Comparison of ENCODE assay signal across 15 cellular contexts in genomic region chr21:44074315-44074958, GRCh38. TPM values are rescaled to one million over a fixed set of nuclear protein-coding genes. Genes with fewer than 3 reads are reported as not detected.
DNase-seq lines count a peak whose midpoint lies in the region; ATAC-seq and TF ChIP-seq lines count a peak whose summit lies in the region.
"Had no signal": no experiment of that assay in that cellular context is flagged by ENCODE, and none has a peak within 500 bp of the region (broad histone marks: within the 10 kb centered on the region; RNA-seq: fewer than 3 reads in every experiment).

No MANE protein-coding gene starts in this region.

- H3K14ac ChIP-seq in H9 (ENCODE audit: insufficient read depth, low read length), result no peak overlapping the region; the same call in 1 of the 2 replicates

- H3T11ph ChIP-seq in H9 (ENCODE audit: low read length), result no peak overlapping the region

- TF ChIP-seq CTCF in H9 (conservative IDR thresholded peaks at IDR 0.05), result no peak
- no peak for TF ChIP-seq CTCF in osteoblast (IDR thresholded peaks at IDR 0.05; ENCODE audit: extremely low read depth, low read depth, low read length)

- H3K9me3 ChIP-seq in H9 (ENCODE audit: control insufficient read depth, low read depth, low read length), result no peaks in the 10 kb centered on the region
- H3K9me3 ChIP-seq in osteoblast (ENCODE audit: low read depth, low read length), result no peaks in the 10 kb centered on the region
- H3K9me3 ChIP-seq: right atrium auricular region, thyroid gland had no signal

- H3K27ac ChIP-seq in H9 (ENCODE audit: insufficient read length, low read depth, low read length), result no peak overlapping the region
- H3K27ac ChIP-seq in osteoblast (ENCODE audit: low read depth, low read length), result no peak overlapping the region
- H3K27ac ChIP-seq: right atrium auricular region, thyroid gland had no signal

- H4K91ac ChIP-seq in H9 (ENCODE audit: insufficient read length, low read depth, low read length), result no peak overlapping the region

- H3K4ac ChIP-seq in H9 (ENCODE audit: low read depth, low read length), result no peak overlapping the region

- DNase-seq in H9 (no peak), osteoblast (ENCODE audit: insufficient read length, low spot score, missing footprints) (peak; percentile 9), GM03348 (ENCODE audit: low spot score) (no peak), DMS114 treated with DMSO at 0.1 percent for 48 hours (lab: John Stamatoyannopoulos, UW; ENCODE audit: unreplicated experiment) (no peak)
- DNase-seq in activated CD4-positive, alpha-beta memory T cell treated with anti-CD3 and anti-CD28 coated beads, Interleukin-2, amount 10 ng/mL, durations not matched to agents 7 days and 5 days, result no peak
- DNase-seq: activated CD4-positive, alpha-beta T cell treated with anti-CD3 and anti-CD28 coated beads, Interleukin-2, amount 50 U/mL, for 1 hour; central memory CD4-positive, alpha-beta T cell; effector CD8-positive, alpha-beta T cell; NCI-H69; occipital lobe; stimulated activated CD4-positive, alpha-beta T cell treated with anti-CD3 and anti-CD28 coated beads, Interleukin-12 subunit alpha, Interleukin-12 subunit beta, amount 100 ng/mL, for 4 hours; thyroid gland had no signal

- H3K4me3 ChIP-seq in osteoblast (ENCODE audit: insufficient read depth, low read length), result no peak overlapping the region
- H3K4me3 ChIP-seq: right atrium auricular region, thyroid gland had no signal

- no peaks in the 10 kb centered on the region for H3K27me3 Mint-ChIP-seq in H9 (ENCODE audit: low read depth)
- H3K27me3 Mint-ChIP-seq in activated CD4-positive, alpha-beta memory T cell treated with anti-CD3 and anti-CD28 coated beads, Interleukin-2, amount 10 ng/mL, durations not matched to agents 7 days and 5 days, result no peaks in the 10 kb centered on the region

- no CpG with 5 or more reads among the region's 11 CpGs for WGBS in H9 (ENCODE audit: extremely low coverage, insufficient read length, low lambda C conversion rate)

- no peaks in the 10 kb centered on the region for H4K20me1 ChIP-seq in H9 (ENCODE audit: control insufficient read depth, insufficient read depth, insufficient read length)
- peaks cover 15% of the 10 kb centered on the region for H4K20me1 ChIP-seq in osteoblast (ENCODE audit: insufficient read depth, low read length)

- no peaks in the 10 kb centered on the region for H3K4me1 ChIP-seq in H9 (ENCODE audit: insufficient read depth, low read length)
- H3K4me1 ChIP-seq in osteoblast (ENCODE audit: insufficient read depth, low read length), result no peaks in the 10 kb centered on the region
- H3K4me1 ChIP-seq: right atrium auricular region had no signal

- CTCF ChIA-PET in activated CD4-positive, alpha-beta memory T cell treated with anti-CD3 and anti-CD28 coated beads, Interleukin-2, amount 10 ng/mL, durations not matched to agents 7 days and 5 days (lab: Charles Lee), result interaction anchor here (1.5 kb wide), 1 partner anchor 11 kb away, joined by 4 read pairs; no protein-coding TSS in a partner anchor

- ATAC-seq in esophagus mucosa (peak; percentile 22), HG03521 (IDR thresholded peaks at IDR 0.05; ENCODE audit: unreplicated experiment) (no peak)

- peaks cover 12% of the 10 kb centered on the region in 2 experiments for H3K4me1 Mint-ChIP-seq in H9
- H3K4me1 Mint-ChIP-seq in activated CD4-positive, alpha-beta memory T cell treated with anti-CD3 and anti-CD28 coated beads, Interleukin-2, amount 10 ng/mL, durations not matched to agents 7 days and 5 days, result peaks cover 43% of the 10 kb centered on the region

- H3K79me2 ChIP-seq in H9 (ENCODE audit: insufficient read depth, low read length) (peaks cover 2% of the 10 kb centered on the region; the same call in 1 of the 2 replicates), osteoblast (ENCODE audit: insufficient read depth, low read length) (peaks cover 39% of the 10 kb centered on the region)

- H3K4me2 ChIP-seq in H9 (ENCODE audit: insufficient read depth, insufficient read length, low read length) (no peak overlapping the region), osteoblast (ENCODE audit: insufficient read depth, low read length) (no peak overlapping the region)

- no peak overlapping the region for H2BK5ac ChIP-seq in H9 (ENCODE audit: insufficient read length, low read length)

- H2BK12ac ChIP-seq in H9 (ENCODE audit: insufficient read length, low read depth, low read length), result no peak overlapping the region

- peak overlapping the region in 2 of 3 experiments; percentile 49 to 94; a peak in 5 of 7 replicates for H3K27ac Mint-ChIP-seq in H9
- peak overlapping the region; percentile 30 for H3K27ac Mint-ChIP-seq in activated CD4-positive, alpha-beta memory T cell treated with anti-CD3 and anti-CD28 coated beads, Interleukin-2, amount 10 ng/mL, durations not matched to agents 7 days and 5 days

- no peaks in the 10 kb centered on the region; a peak in 1 of 5 replicates for H3K9me3 Mint-ChIP-seq in H9
- no peaks in the 10 kb centered on the region for H3K9me3 Mint-ChIP-seq in activated CD4-positive, alpha-beta memory T cell treated with anti-CD3 and anti-CD28 coated beads, Interleukin-2, amount 10 ng/mL, durations not matched to agents 7 days and 5 days

- no peak overlapping the region for H2BK20ac ChIP-seq in H9 (ENCODE audit: low read depth, low read length, poor library complexity, severe bottlenecking)

- H2BK120ac ChIP-seq in H9 (ENCODE audit: low read depth, low read length, poor library complexity, severe bottlenecking), result no peak overlapping the region

- H2AK5ac ChIP-seq in H9 (ENCODE audit: insufficient read length, low read length), result no peak overlapping the region

- no peaks in the 10 kb centered on the region for H3K23me2 ChIP-seq in H9 (ENCODE audit: insufficient read length, low read depth, low read length, poor library complexity, severe bottlenecking)

- H3K36me3 ChIP-seq in osteoblast (ENCODE audit: insufficient read depth, low read length), result peaks cover 56% of the 10 kb centered on the region

- H3K56ac ChIP-seq in H9 (ENCODE audit: insufficient read length, low read depth, low read length), result no peak overlapping the region

- no peaks in the 10 kb centered on the region for H3K79me1 ChIP-seq in H9 (ENCODE audit: insufficient read depth, low read depth, low read length, poor library complexity, severe bottlenecking)

- no peak overlapping the region for H2BK15ac ChIP-seq in H9 (ENCODE audit: low read depth, low read length)

- H2AFZ ChIP-seq in H9 (ENCODE audit: low read length), result no peak overlapping the region
- H2AFZ ChIP-seq in osteoblast (ENCODE audit: low read length), result no peak overlapping the region

- H3K36me3 Mint-ChIP-seq in H9 (ENCODE audit: insufficient read depth in 1 of 3, low read depth in 3 of 3), result peaks cover 19 to 53% (median 41%) of the 10 kb centered on the region in 3 experiments; a peak in 5 of 7 replicates
- H3K36me3 Mint-ChIP-seq in activated CD4-positive, alpha-beta memory T cell treated with anti-CD3 and anti-CD28 coated beads, Interleukin-2, amount 10 ng/mL, durations not matched to agents 7 days and 5 days (ENCODE audit: low read depth), result peaks cover 68% of the 10 kb centered on the region

- H4K5ac ChIP-seq in H9 (ENCODE audit: insufficient read length, low read depth, low read length), result no peak overlapping the region

- H3K4me3 Mint-ChIP-seq in H9, result no peak overlapping the region
- no peak overlapping the region for H3K4me3 Mint-ChIP-seq in activated CD4-positive, alpha-beta memory T cell treated with anti-CD3 and anti-CD28 coated beads, Interleukin-2, amount 10 ng/mL, durations not matched to agents 7 days and 5 days

- no peak overlapping the region for H3K23ac ChIP-seq in H9 (ENCODE audit: insufficient read length, low read depth, low read length)

- no peaks in the 10 kb centered on the region for H3K27me3 ChIP-seq in H9 (ENCODE audit: insufficient read depth, low read length)
- no peaks in the 10 kb centered on the region for H3K27me3 ChIP-seq in osteoblast (ENCODE audit: insufficient read depth, low read length)
- H3K27me3 ChIP-seq: right atrium auricular region, thyroid gland had no signal

- no peak overlapping the region for H4K8ac ChIP-seq in H9 (replicated peaks; ENCODE audit: insufficient read length, low read depth, low read length)

- POLR2A ChIA-PET in activated CD4-positive, alpha-beta memory T cell treated with anti-CD3 and anti-CD28 coated beads, Interleukin-2, amount 10 ng/mL, durations not matched to agents 7 days and 5 days (lab: Charles Lee), result interaction anchor here (0.8 to 7.1 kb wide), 7 partner anchors 9 to 61 kb away, joined by 3 to 50 read pairs (median 3); no protein-coding TSS in a partner anchor

- H3K18ac ChIP-seq in H9 (ENCODE audit: insufficient read length, low read depth, low read length), result no peak overlapping the region

- no peak overlapping the region for H3K9ac ChIP-seq in H9 (ENCODE audit: extremely low read depth, insufficient read length, low read length)

RNA-seq across cellular contexts. Expression of gene PWP2, which starts 32.8 kb away (rescaled TPM):
- total RNA-seq in H9 (2021) (6.0 and 6.3 TPM in 2 replicates), esophagus mucosa (2.5 TPM), osteoblast (2.2 and 2.7 TPM in 2 replicates)
- 10 to 100 TPM; 18.6 to 22.5 TPM for total RNA-seq in activated CD4-positive, alpha-beta memory T cell treated with anti-CD3 and anti-CD28 coated beads, Interleukin-2, amount 10 ng/mL, durations not matched to agents 7 days and 5 days

RNA-seq across cellular contexts. Expression of gene GATD3, which starts 59.0 kb away (rescaled TPM):
- total RNA-seq in H9 (2021) (13.2 and 14.1 TPM in 2 replicates), esophagus mucosa (3.3 TPM), osteoblast (8.8 and 16.3 TPM in 2 replicates)
- total RNA-seq in activated CD4-positive, alpha-beta memory T cell treated with anti-CD3 and anti-CD28 coated beads, Interleukin-2, amount 10 ng/mL, durations not matched to agents 7 days and 5 days, result 10 to 100 TPM; 48.9 to 49.5 TPM
